In genomic region chr15:35975941-35976340, GRCh38 we compare ENCODE assay signal across 24 cellular contexts.
"Had no signal": no experiment of that assay in that cellular context is flagged by ENCODE, and none has a peak within 500 bp of the region (broad histone marks: within the 10 kb centered on the region; RNA-seq: fewer than 3 reads in every experiment).

No MANE protein-coding gene starts in this region.

- H3K36me3 ChIP-seq: colonic mucosa, esophagus muscularis mucosa, esophagus squamous epithelium, gastrocnemius medialis, gastroesophageal sphincter, heart left ventricle, heart right ventricle had no signal

- DNase-seq: colonic mucosa; cortex of kidney; dermis blood vessel endothelial cell; dorsolateral prefrontal cortex; effector CD4-positive, alpha-beta T cell; effector CD8-positive, alpha-beta T cell; effector memory CD4-positive, alpha-beta T cell; effector memory CD8-positive, alpha-beta T cell; endodermal cell; erythroblast; esophagus squamous epithelium; foreskin fibroblast; foreskin keratinocyte; foreskin melanocyte; gastrocnemius medialis; glutamatergic neuron; head of caudate nucleus; heart left ventricle; heart right ventricle had no signal

- H3K27me3 Mint-ChIP-seq: dendritic cell treated with granulocyte-macrophage colony-stimulating factor and Interleukin-4, amounts not matched to agents 40 ng/mL and 50 ng/mL, for 4 days; effector memory CD8-positive, alpha-beta T cell had no signal

- H3K9me3 Mint-ChIP-seq: endodermal cell had no signal

- H3K27ac Mint-ChIP-seq: dendritic cell treated with granulocyte-macrophage colony-stimulating factor and Interleukin-4, amounts not matched to agents 40 ng/mL and 50 ng/mL, for 4 days; effector memory CD8-positive, alpha-beta T cell; endodermal cell had no signal

- H3K4me1 ChIP-seq: colonic mucosa, esophagus squamous epithelium, foreskin keratinocyte, gastrocnemius medialis, heart right ventricle had no signal

- H3K9me3 ChIP-seq: colonic mucosa, esophagus muscularis mucosa, esophagus squamous epithelium, gastrocnemius medialis, gastroesophageal sphincter, heart left ventricle, heart right ventricle had no signal

- H3K27ac ChIP-seq: colonic mucosa, coronary artery, dorsolateral prefrontal cortex, epithelial cell of prostate, esophagus muscularis mucosa, esophagus squamous epithelium, foreskin keratinocyte, gastrocnemius medialis, gastroesophageal sphincter, heart left ventricle, heart right ventricle had no signal

- H3K4me3 ChIP-seq: colonic mucosa, coronary artery, dorsolateral prefrontal cortex, esophagus muscularis mucosa, esophagus squamous epithelium, gastrocnemius medialis, gastroesophageal sphincter, heart left ventricle, heart right ventricle had no signal

- H3K4me3 Mint-ChIP-seq: dendritic cell treated with granulocyte-macrophage colony-stimulating factor and Interleukin-4, amounts not matched to agents 40 ng/mL and 50 ng/mL, for 4 days; effector memory CD8-positive, alpha-beta T cell; endodermal cell had no signal

- H3K27me3 ChIP-seq: colonic mucosa, dorsolateral prefrontal cortex, esophagus muscularis mucosa, esophagus squamous epithelium, foreskin keratinocyte, gastrocnemius medialis, gastroesophageal sphincter, heart left ventricle, heart right ventricle had no signal
